8 cellular contexts compared by ENCODE assay signal in the genomic region with DNA sequence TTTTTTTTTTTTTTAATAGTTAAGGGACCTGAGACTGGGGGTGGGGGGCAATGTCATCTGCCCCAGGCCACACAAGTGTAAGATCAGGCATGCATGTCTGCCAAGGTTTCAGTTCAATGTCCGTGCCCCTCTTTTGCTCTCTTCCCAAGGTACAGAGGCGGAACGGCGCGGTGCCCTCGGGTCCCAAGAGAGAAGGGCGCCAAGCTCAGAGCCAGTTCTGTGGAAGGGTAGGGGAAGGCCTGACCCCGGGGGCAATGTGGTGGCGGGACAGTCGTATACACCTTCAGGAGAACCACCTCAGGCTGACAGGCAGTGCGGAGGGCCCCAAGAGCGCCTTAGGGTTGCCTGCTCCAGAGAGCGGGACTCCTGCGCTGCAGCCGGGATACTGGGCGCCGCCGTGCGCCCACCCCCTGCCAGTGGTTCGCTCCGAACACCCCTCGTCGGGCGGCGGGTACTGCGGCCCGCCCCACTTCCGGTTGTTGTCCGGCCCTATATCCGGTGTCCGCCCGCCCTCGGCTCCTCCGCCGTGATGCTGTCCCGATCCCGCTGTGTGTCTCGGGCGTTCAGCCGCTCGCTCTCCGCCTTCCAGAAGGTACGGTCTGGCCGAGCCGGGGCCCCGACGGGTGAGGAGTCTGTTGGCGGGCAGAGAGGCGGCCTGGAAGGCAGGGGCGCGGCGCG. TPM values are rescaled to one million over a fixed set of nuclear protein-coding genes. Genes with fewer than 3 reads are reported as not detected.
DNase-seq lines count a peak whose midpoint lies in the region; ATAC-seq lines count a peak whose summit lies in the region.

A gene (plus strand): TSS at position 492 of the 678 bp plus-strand sequence. CDS start 38 bp downstream, at position 530.

- peak; percentile 71 for ATAC-seq in GM19468 (IDR thresholded peaks at IDR 0.05; ENCODE audit: extremely low read depth, unreplicated experiment)

- POLR2A ChIA-PET in activated CD8-positive, alpha-beta memory T cell treated with anti-CD3 and anti-CD28 coated beads for 36 hours (lab: Charles Lee), result interaction anchor here (0.6 to 1.3 kb wide), 5 partner anchors 14 to 188 kb away, joined by 3 to 5 read pairs (median 4); a partner anchor contains a TSS

- CTCF ChIA-PET in activated CD8-positive, alpha-beta memory T cell treated with anti-CD3 and anti-CD28 coated beads for 36 hours (lab: Charles Lee), result interaction anchor here (0.6 to 2.5 kb wide), 6 partner anchors 13 to 26 kb away, joined by 3 to 20 read pairs (median 4); no protein-coding TSS in a partner anchor

- H3K9me3 ChIP-seq in effector memory CD4-positive, alpha-beta T cell (ENCODE audit: control insufficient read depth, low read length), result no peaks in the 10 kb centered on the region

- H3K4me1 ChIP-seq in effector memory CD4-positive, alpha-beta T cell (ENCODE audit: control insufficient read depth, insufficient read depth, low read length, poor library complexity, severe bottlenecking), result peaks cover 18% of the 10 kb centered on the region

- peak within 1 kb of the TSS; percentile 93 for H3K27ac ChIP-seq in effector memory CD4-positive, alpha-beta T cell (ENCODE audit: insufficient read depth, low read length, poor library complexity, severe bottlenecking)

- H3K4me3 ChIP-seq in effector memory CD4-positive, alpha-beta T cell (ENCODE audit: insufficient read depth, low read depth, low read length, poor library complexity, severe bottlenecking), result peak within 1 kb of the TSS; percentile 90

- peak; percentile 94 for DNase-seq in COLO668 (lab: John Stamatoyannopoulos, UW; ENCODE audit: unreplicated experiment)
- peak; percentile 68 for DNase-seq in HS-5 (ENCODE audit: low read depth)
- DNase-seq in NOMO-1 (lab: John Stamatoyannopoulos, UW; ENCODE audit: unreplicated experiment in 2 of 2), result peak; percentile 74 to 88
- peak; percentile 69 to 78 (median 72) for DNase-seq in effector memory CD4-positive, alpha-beta T cell
- DNase-seq in medulla oblongata (ENCODE audit: extremely low spot score), result peak; percentile 83
- DNase-seq in stimulated activated CD8-positive, alpha-beta memory T cell treated with anti-CD3 and anti-CD28 coated beads, Interleukin-12 subunit alpha, Interleukin-12 subunit beta, amount 100 ng/mL, for 24 hours (ENCODE audit: extremely low read depth), result peak; percentile 71

- no peaks in the 10 kb centered on the region for H3K36me3 ChIP-seq in effector memory CD4-positive, alpha-beta T cell (ENCODE audit: control insufficient read depth, insufficient read depth, low read length)

- no peaks in the 10 kb centered on the region for H3K27me3 ChIP-seq in effector memory CD4-positive, alpha-beta T cell (replicated peaks; ENCODE audit: control insufficient read depth, insufficient read depth, low read length, poor library complexity, severe bottlenecking)

RNA-seq across cellular contexts. Expression of the gene that starts here (rescaled TPM):
- 100 to 1,000 TPM; 144 to 156 TPM for total RNA-seq in activated CD8-positive, alpha-beta memory T cell treated with anti-CD3 and anti-CD28 coated beads for 36 hours

Comparison
In these comparisons a context has a peak if more than half of its experiments do, and no peak if none do; other contexts are left out.
1. Peak in every context shown above with its lines: DNase-seq, ATAC-seq, H3K4me3 ChIP-seq and H3K27ac ChIP-seq.